In genomic region chr7:24981544-24981951, GRCh38 we compare ENCODE assay signal across 8 cellular contexts. TPM values are rescaled to one million over a fixed set of nuclear protein-coding genes. Genes with fewer than 3 reads are reported as not detected.
DNase-seq lines count a peak whose midpoint lies in the region; ATAC-seq and TF ChIP-seq lines count a peak whose summit lies in the region.

No MANE protein-coding gene starts in this region.

- peak overlapping the region; percentile 89 for H3K4me2 ChIP-seq in DND-41 (ENCODE audit: insufficient read depth, low read length)

- peak; percentile 45 for DNase-seq in DND-41
- DNase-seq in LHCN-M2 (ENCODE audit: low read depth), result peak; percentile 81
- peak; percentile 40 to 43 for DNase-seq in activated CD4-positive, alpha-beta T cell treated with anti-CD3 and anti-CD28 coated beads for 24 hours (ENCODE audit: low read depth in 2 of 2)
- DNase-seq in left lung, result peak; percentile 60 to 90
- DNase-seq in stimulated activated CD4-positive, alpha-beta T cell treated with anti-CD3 and anti-CD28 coated beads, Interleukin-1b, Interleukin-23, amount 100 ng/mL, for 4 hours (ENCODE audit: low read depth in 2 of 2), result peak; percentile 33 to 34
- no peak for DNase-seq in NCI-H2196 (lab: John Stamatoyannopoulos, UW; ENCODE audit: unreplicated experiment)

- peak overlapping the region; percentile 46; the same call in 1 of the 2 replicates for H2AFZ ChIP-seq in DND-41 (ENCODE audit: low read depth, low read length)

- no peaks in the 10 kb centered on the region for H3K9me3 ChIP-seq in DND-41 (ENCODE audit: insufficient read depth, low read length, severe bottlenecking)
- no peaks in the 10 kb centered on the region for H3K9me3 ChIP-seq in left lung

- intact Hi-C loops in dendritic cell treated with granulocyte-macrophage colony-stimulating factor and Interleukin-4, amounts not matched to agents 40 ng/mL and 50 ng/mL, for 4 days (cut with micrococcal nuclease), result loop anchor here (2.0 to 5.0 kb wide), 5 partner anchors 19 to 161 kb away; no protein-coding TSS in a partner anchor
- intact Hi-C loops in left lung (cut with DNase I), result no loop called here

- H3K36me3 ChIP-seq in DND-41 (ENCODE audit: insufficient read depth, low read length), result no peaks in the 10 kb centered on the region; the same call in 1 of the 2 replicates
- H3K36me3 ChIP-seq in left lung, result no peaks in the 10 kb centered on the region

- peak overlapping the region; percentile 100 for H3K27ac Mint-ChIP-seq in dendritic cell treated with granulocyte-macrophage colony-stimulating factor and Interleukin-4, amounts not matched to agents 40 ng/mL and 50 ng/mL, for 4 days

- H3K36me3 Mint-ChIP-seq in dendritic cell treated with granulocyte-macrophage colony-stimulating factor and Interleukin-4, amounts not matched to agents 40 ng/mL and 50 ng/mL, for 4 days (ENCODE audit: low read depth), result peaks cover 32% of the 10 kb centered on the region

- H3K79me2 ChIP-seq in DND-41 (ENCODE audit: insufficient read depth, low read length), result peaks cover 33% of the 10 kb centered on the region

- peak overlapping the region; percentile 99 for H3K4me3 Mint-ChIP-seq in dendritic cell treated with granulocyte-macrophage colony-stimulating factor and Interleukin-4, amounts not matched to agents 40 ng/mL and 50 ng/mL, for 4 days

- peaks cover 44% of the 10 kb centered on the region for H3K4me1 ChIP-seq in DND-41 (ENCODE audit: insufficient read depth, low read length)
- H3K4me1 ChIP-seq in left lung, result peaks cover 0 to 28% of the 10 kb centered on the region in 2 donors

- TF ChIP-seq CTCF in DND-41 (IDR thresholded peaks at IDR 0.05; ENCODE audit: borderline replicate concordance, extremely low read depth, low read length, poor library complexity, severe bottlenecking) (no peak), left lung (IDR thresholded peaks at IDR 0.05) (no peak)

- H3K27ac ChIP-seq in DND-41 (ENCODE audit: low read length) (no peak overlapping the region), left lung (peak overlapping the region; percentile 78 to 94)

- no peaks in the 10 kb centered on the region for H3K9me3 Mint-ChIP-seq in dendritic cell treated with granulocyte-macrophage colony-stimulating factor and Interleukin-4, amounts not matched to agents 40 ng/mL and 50 ng/mL, for 4 days

- H3K4me3 ChIP-seq in DND-41 (ENCODE audit: low read depth in 1 of 2, low read length in 2 of 2), result peak overlapping the region in 1 of 2 experiments; percentile 65; a peak in 2 of 4 replicates
- H3K4me3 ChIP-seq in left lung, result peak overlapping the region; percentile 55 to 84

- H3K27me3 ChIP-seq in DND-41 (ENCODE audit: insufficient read depth, low read length, poor library complexity) (peaks cover 14% of the 10 kb centered on the region), left lung (peaks cover 0 to 39% of the 10 kb centered on the region in 2 donors)

- ATAC-seq in DND-41 (ENCODE audit: insufficient read depth, low read depth) (no peak), left lung (peak; percentile 26), HG03039 (IDR thresholded peaks at IDR 0.05; ENCODE audit: unreplicated experiment) (no peak)

- peaks cover 22% of the 10 kb centered on the region for H4K20me1 ChIP-seq in DND-41 (ENCODE audit: insufficient read depth, low read length)

- H3K27me3 Mint-ChIP-seq in dendritic cell treated with granulocyte-macrophage colony-stimulating factor and Interleukin-4, amounts not matched to agents 40 ng/mL and 50 ng/mL, for 4 days, result peaks cover 21% of the 10 kb centered on the region

- H3K4me1 Mint-ChIP-seq in dendritic cell treated with granulocyte-macrophage colony-stimulating factor and Interleukin-4, amounts not matched to agents 40 ng/mL and 50 ng/mL, for 4 days (ENCODE audit: low read depth), result peaks cover 58% of the 10 kb centered on the region

- H3K9ac ChIP-seq in DND-41 (ENCODE audit: low read depth, low read length), result peak overlapping the region; percentile 12; the same call in 1 of the 2 replicates

RNA-seq across cellular contexts. Expression of gene OSBPL3, which starts 1.6 kb away (rescaled TPM):
- total RNA-seq in LHCN-M2 (2014; rRNA removed) (41.2 and 48.7 TPM in 2 replicates), left lung (10 to 100 TPM; 21.4 to 30.5 TPM)
- polyA plus RNA-seq in LHCN-M2 (2012), result 12.6 TPM
